Comparison of ENCODE assay signal across 23 cellular contexts in genomic region chr16:51402239-51402638, GRCh38.
"Had no signal": no experiment of that assay in that cellular context is flagged by ENCODE, and none has a peak within 500 bp of the region (broad histone marks: within the 10 kb centered on the region; RNA-seq: fewer than 3 reads in every experiment).

No MANE protein-coding gene starts in this region.

- ATAC-seq: foreskin keratinocyte; heart left ventricle; left colon; left ventricle myocardium superior; natural killer cell; stimulated activated naive B cell treated with anti-CD40 and anti-IgM and Interleukin-4, amounts not matched to agents 10 μg/mL and 1 μg/mL and 100 μg/mL, for 72 hours had no signal

- H2AFZ ChIP-seq: parathyroid adenoma had no signal

- DNase-seq: colonic mucosa; effector memory CD4-positive, alpha-beta T cell; foreskin keratinocyte; heart left ventricle; hypothalamus; immature natural killer cell; islet precursor cell; kidney glomerular epithelial cell; left colon; left ventricle myocardium superior; natural killer cell; sigmoid colon; stimulated activated CD4-positive, alpha-beta T cell treated with anti-CD3 and anti-CD28 coated beads, Interleukin-2, amount 100 ng/mL, for 24 hours; stimulated activated CD4-positive, alpha-beta T cell treated with anti-CD3 and anti-CD28 coated beads, Interleukin-4, amount 100 ng/mL, for 4 hours; stimulated activated naive B cell treated with anti-CD40 and anti-IgM and Interleukin-4, amounts not matched to agents 10 μg/mL and 1 μg/mL and 100 μg/mL, for 72 hours; thyroid gland had no signal

- H3K4me3 ChIP-seq: colonic mucosa, esophagus muscularis mucosa, gastroesophageal sphincter, heart left ventricle, lung, prostate gland, right atrium auricular region, sigmoid colon, thyroid gland had no signal

- H3K27ac ChIP-seq: colonic mucosa, esophagus muscularis mucosa, foreskin keratinocyte, heart left ventricle, neutrophil, parathyroid adenoma, prostate gland, right atrium auricular region, sigmoid colon, thyroid gland had no signal

- H3K27me3 ChIP-seq: colonic mucosa, esophagus muscularis mucosa, gastroesophageal sphincter, heart left ventricle, neutrophil, right atrium auricular region, sigmoid colon, thyroid gland had no signal

- H3K9me3 ChIP-seq: colonic mucosa, esophagus muscularis mucosa, neutrophil, prostate gland, right atrium auricular region, thyroid gland had no signal

- H3K79me2 ChIP-seq: parathyroid adenoma had no signal

- H3K4me1 ChIP-seq: colonic mucosa, esophagus muscularis mucosa, gastroesophageal sphincter, heart left ventricle, parathyroid adenoma, prostate gland, right atrium auricular region, sigmoid colon, thyroid gland had no signal

- H3K36me3 ChIP-seq: colonic mucosa, esophagus muscularis mucosa, gastroesophageal sphincter, heart left ventricle, neutrophil, prostate gland, right atrium auricular region, sigmoid colon, thyroid gland had no signal
